ENCODE assay signal across 32 cellular contexts in the genomic region with DNA sequence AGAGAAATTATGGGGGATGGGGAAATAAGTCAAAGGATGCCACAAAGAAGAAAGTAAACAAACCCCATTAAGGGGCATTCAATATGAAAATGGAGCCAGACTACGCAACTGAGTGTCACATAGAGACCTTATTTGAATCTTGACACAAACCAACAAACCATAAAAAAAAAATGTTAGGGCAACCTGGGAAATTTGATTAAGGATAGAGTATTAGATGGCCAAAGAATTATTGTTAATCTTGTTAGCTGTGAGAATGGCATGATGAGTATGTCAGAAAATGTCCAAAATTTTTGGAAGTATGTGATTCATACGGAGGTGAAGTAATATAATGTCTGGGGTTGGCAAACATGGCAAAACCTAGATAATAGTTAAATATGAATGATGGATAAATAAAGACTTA.
"Had no signal": no experiment of that assay in that cellular context is flagged by ENCODE, and none has a peak within 500 bp of the region (broad histone marks: within the 10 kb centered on the region; RNA-seq: fewer than 3 reads in every experiment).

No MANE protein-coding gene starts in this region.

- H3K36me3 ChIP-seq: adrenal gland, ascending aorta, brain microvascular endothelial cell, breast epithelium, cardiac muscle cell had no signal

- H3K9me3 ChIP-seq: adrenal gland, ascending aorta, body of pancreas, breast epithelium had no signal

- H3K4me1 ChIP-seq: adrenal gland, ascending aorta, body of pancreas, breast epithelium had no signal

- H3K27ac ChIP-seq: adrenal gland, ascending aorta, body of pancreas, brain microvascular endothelial cell, breast epithelium, cardiac muscle cell had no signal

- ATAC-seq: activated naive CD4-positive, alpha-beta T cell treated with anti-CD3 and anti-CD28 coated beads, Interleukin-2, amount 50 U/mL, for 72 hours; activated naive CD8-positive, alpha-beta T cell treated with anti-CD3 and anti-CD28 coated beads, Interleukin-2, amount 50 U/mL, for 24 hours; activated T-cell treated with anti-CD3 and anti-CD28 coated beads, Interleukin-2, amount 50 U/mL, for 4 hours; activated T-cell treated with anti-CD3 and anti-CD28 coated beads, Interleukin-2, amount 50 U/mL, for 72 hours; activated T-helper 17 cell treated with anti-CD3 and anti-CD28 coated beads, Interleukin-2, amount 50 U/mL, for 72 hours; body of pancreas had no signal

- H3K27me3 ChIP-seq: adrenal gland, ascending aorta, body of pancreas, brain microvascular endothelial cell, breast epithelium, cardiac muscle cell had no signal

- DNase-seq: activated effector memory CD4-positive, alpha-beta T cell treated with anti-CD3 and anti-CD28 coated beads, Interleukin-2, amount 50 U/mL, for 16 hours; activated effector memory CD4-positive, alpha-beta T cell treated with Interleukin-2 at 50 U/mL for 16 hours; activated gamma-delta T cell; activated gamma-delta T cell treated with Interleukin-2 at 50 U/mL for 16 hours; activated naive CD4-positive, alpha-beta T cell; activated naive CD4-positive, alpha-beta T cell treated with anti-CD3 and anti-CD28 coated beads for 36 hours; activated naive CD4-positive, alpha-beta T cell treated with anti-CD3 and anti-CD28 coated beads, Interleukin-2, amount 10 ng/mL, durations not matched to agents 7 days and 5 days; activated naive CD4-positive, alpha-beta T cell treated with anti-CD3 and anti-CD28 coated beads, Interleukin-2, amount 50 U/mL, for 16 hours; activated naive CD4-positive, alpha-beta T cell treated with Interleukin-2 at 50 U/mL for 16 hours; activated naive CD8-positive, alpha-beta T cell treated with anti-CD3 and anti-CD28 coated beads for 36 hours; activated naive CD8-positive, alpha-beta T cell treated with anti-CD3 and anti-CD28 coated beads, Interleukin-2, amount 10 ng/mL, durations not matched to agents 7 days and 5 days; activated naive CD8-positive, alpha-beta T cell treated with anti-CD3 and anti-CD28 coated beads, Interleukin-2, amount 50 U/mL, for 24 hours; activated T-cell treated with anti-CD3 and anti-CD28 coated beads, Interleukin-2, amount 50 U/mL, for 1 hour; activated T-cell treated with anti-CD3 and anti-CD28 coated beads, Interleukin-2, amount 50 U/mL, for 24 hours; activated T-cell treated with anti-CD3 and anti-CD28 coated beads, Interleukin-2, amount 50 U/mL, for 4 hours; activated T-cell treated with anti-CD3 and anti-CD28 coated beads, Interleukin-2, amount 50 U/mL, for 48 hours; activated T-cell treated with anti-CD3 and anti-CD28 coated beads, Interleukin-2, amount 50 U/mL, for 72 hours; adrenal gland; amniotic stem cell; amygdala; anterior cingulate cortex; aorta; body of pancreas; brain microvascular endothelial cell; caudate nucleus; central memory CD4-positive, alpha-beta T cell; cerebellar nuclear complex had no signal

- H3K4me3 ChIP-seq: adrenal gland, ascending aorta, body of pancreas, breast epithelium, cardiac muscle cell had no signal
